Comparison of ENCODE assay signal across 20 cellular contexts in the genomic region with DNA sequence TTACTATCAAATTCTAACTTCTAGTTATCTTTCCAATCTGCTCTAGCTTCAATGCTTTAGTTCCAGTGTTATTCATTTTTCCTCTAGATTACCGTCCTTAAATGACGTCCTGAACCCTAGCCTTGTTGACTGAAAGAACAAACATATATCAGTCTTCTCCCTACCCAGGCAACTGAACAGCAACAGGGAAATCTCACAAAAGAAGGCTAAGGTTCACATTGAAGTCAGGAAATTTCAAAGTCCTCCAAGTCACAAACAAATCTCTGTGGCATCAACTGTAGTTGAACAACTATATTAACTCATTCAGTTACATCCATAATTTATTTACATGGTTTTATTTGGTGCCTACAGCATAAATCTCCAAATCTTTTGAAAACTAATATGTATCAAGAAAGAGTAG. TPM values are rescaled to one million over a fixed set of nuclear protein-coding genes. Genes with fewer than 3 reads are reported as not detected.
DNase-seq lines count a peak whose midpoint lies in the region; ATAC-seq, FAIRE-seq and TF ChIP-seq lines count a peak whose summit lies in the region.
"Had no signal": no experiment of that assay in that cellular context is flagged by ENCODE, and none has a peak within 500 bp of the region (broad histone marks: within the 10 kb centered on the region; RNA-seq: fewer than 3 reads in every experiment).

No MANE protein-coding gene starts in this region.

- in situ Hi-C loops in GM13976 (cut with MboI; ENCODE audit: low sequenced_read_pairs, unreplicated experiment), result loop anchor here (10.0 kb wide), 1 partner anchor 131 kb away; no protein-coding TSS in a partner anchor
- in situ Hi-C loops in brain microvascular endothelial cell (cut with HindIII; ENCODE audit: low pct_ligation_motif_present, low sequenced_read_pairs), result no loop called here

- H3K27me3 ChIP-seq in colonic mucosa (no peaks in the 10 kb centered on the region), right lobe of liver (no peaks in the 10 kb centered on the region), small intestine (ENCODE audit: control insufficient read depth in 2 of 2, insufficient read depth in 2 of 2, low read length in 2 of 2) (no peaks in the 10 kb centered on the region), brain microvascular endothelial cell (replicated peaks) (no peaks in the 10 kb centered on the region)
- H3K27me3 ChIP-seq: BLaER1, SJSA1 had no signal

- CTCF ChIA-PET in GM10248 (lab: Yijun Ruan, JAX), result interaction anchor here (0.7 to 1.5 kb wide), 2 partner anchors 8 to 10 kb away, joined by 3 to 4 read pairs; no protein-coding TSS in a partner anchor

- intact Hi-C loops in colonic mucosa (cut with DNase I) (no loop called here), right lobe of liver (cut with DNase I) (no loop called here)

- H3K9ac ChIP-seq in colonic mucosa (ENCODE audit: low read depth in 2 of 2, low read length in 2 of 2), result peak overlapping the region in 1 of 2 donors; percentile 4
- H3K9ac ChIP-seq: BLaER1 had no signal

- WGBS in right lobe of liver (ENCODE audit: insufficient coverage, low coverage, low lambda C conversion rate, missing lambda C conversion rate), result 23% methylated on average over 2 of the region's 2 CpGs
- 12 to 45% (median 32%) methylated on average over 2 of the region's 2 CpGs for WGBS in small intestine, 3 donors

- H3K36me3 ChIP-seq in colonic mucosa, result no peaks in the 10 kb centered on the region
- H3K36me3 ChIP-seq in right lobe of liver, result no peaks in the 10 kb centered on the region
- no peaks in the 10 kb centered on the region for H3K36me3 ChIP-seq in small intestine (ENCODE audit: control insufficient read depth in 2 of 2, insufficient read depth in 2 of 2, low read length in 2 of 2)
- no peaks in the 10 kb centered on the region for H3K36me3 ChIP-seq in brain microvascular endothelial cell (replicated peaks)
- H3K36me3 ChIP-seq: SJSA1 had no signal

- TF ChIP-seq POLR2A in H54 (IDR thresholded peaks at IDR 0.05; ENCODE audit: low read depth, low read length) (no peak), right lobe of liver (IDR thresholded peaks at IDR 0.05) (no peak)

- H3K9me3 ChIP-seq in colonic mucosa (no peaks in the 10 kb centered on the region), right lobe of liver (no peaks in the 10 kb centered on the region), small intestine (ENCODE audit: control insufficient read depth, low read depth) (no peaks in the 10 kb centered on the region)
- H3K9me3 ChIP-seq: BLaER1, SJSA1 had no signal

- DNase-seq in H54 (ENCODE audit: insufficient read length, low spot score) (no peak), colonic mucosa (no peak), right lobe of liver (no peak), small intestine (peak; percentile 83), LoVo (ENCODE audit: low spot score) (no peak), GM13976 (ENCODE audit: low spot score) (no peak), GM10248 (ENCODE audit: extremely low spot score) (no peak), brain microvascular endothelial cell (no peak)
- DNase-seq: ACHN; CD8-positive, alpha-beta memory T cell; GDM1; KBM-7; NCI-H1694; NCI-H2171; NCI-H446; NCI-H526; OCI-M1 had no signal

- H3K4me3 ChIP-seq in colonic mucosa (no peak overlapping the region), right lobe of liver (no peak overlapping the region), small intestine (ENCODE audit: low read depth in 1 of 2, low read length in 2 of 2) (no peak overlapping the region), brain microvascular endothelial cell (ENCODE audit: low read depth, low read length) (no peak overlapping the region)
- H3K4me3 ChIP-seq: BLaER1, SJSA1 had no signal

- POLR2A ChIA-PET in GM10248 (lab: Yijun Ruan, JAX), result no interaction called here

- FAIRE-seq in H54 (lab: Jason Lieb, UNC) (peak; percentile 50), small intestine (lab: Jason Lieb, UNC) (no peak)
- FAIRE-seq: RCC 7860 had no signal

- H3K4me1 ChIP-seq in colonic mucosa (peaks cover 8% of the 10 kb centered on the region), right lobe of liver (peaks cover 0 to 23% (median 11%) of the 10 kb centered on the region in 4 donors), small intestine (ENCODE audit: control insufficient read depth in 2 of 2, insufficient read depth in 1 of 2, low read depth in 1 of 2, low read length in 1 of 2) (peaks cover 5 to 9% of the 10 kb centered on the region in 2 donors)

- TF ChIP-seq CTCF in colonic mucosa (IDR thresholded peaks at IDR 0.05) (no peak), right lobe of liver (IDR thresholded peaks at IDR 0.05) (no peak), GM13976 (IDR thresholded peaks at IDR 0.05; ENCODE audit: borderline replicate concordance, control extremely low read depth, extremely low read depth, insufficient read depth, missing control alignments) (no peak), GM10248 (IDR thresholded peaks at IDR 0.05; ENCODE audit: control extremely low read depth, extremely low read depth, low read depth, missing control alignments) (no peak), brain microvascular endothelial cell (IDR thresholded peaks at IDR 0.05; ENCODE audit: low read depth, low read length, missing control alignments) (no peak)

- H3K27ac ChIP-seq in colonic mucosa (peak overlapping the region; percentile 40), right lobe of liver (peak overlapping the region in 1 of 3 donors; percentile 0), small intestine (ENCODE audit: low read depth in 1 of 2, low read length in 1 of 2) (peak overlapping the region in 1 of 2 donors; percentile 11), brain microvascular endothelial cell (no peak overlapping the region)
- H3K27ac ChIP-seq: BLaER1, SJSA1 had no signal

- peak; percentile 52 to 81 (median 54) for ATAC-seq in right lobe of liver

RNA-seq across cellular contexts. Expression of gene FOXJ3, which starts 19.5 kb away (rescaled TPM):
- 10 to 100 TPM; 39.9 to 44.8 TPM for total RNA-seq in colonic mucosa
- total RNA-seq in right lobe of liver, result 10 to 100 TPM; 12.1 to 18.4 (median 14.5) TPM
- 10 to 100 TPM; 13.9 to 16.2 (median 14.0) TPM for polyA plus RNA-seq in small intestine
